Comparison of ENCODE assay signal across 8 cellular contexts in genomic region chr11:4094348-4095291, GRCh38. TPM values are rescaled to one million over a fixed set of nuclear protein-coding genes. Genes with fewer than 3 reads are reported as not detected.
DNase-seq lines count a peak whose midpoint lies in the region; ATAC-seq and TF ChIP-seq lines count a peak whose summit lies in the region.

TSS of gene RRM1 (plus strand) at chr11:4094799. CDS start at chr11:4095013, 214 bp downstream.

- H3K9me3 Mint-ChIP-seq in activated CD4-positive, alpha-beta T cell treated with anti-CD3 and anti-CD28 coated beads for 36 hours (ENCODE audit: low read depth), result no peaks in the 10 kb centered on the region

- intact Hi-C loops in activated CD4-positive, alpha-beta T cell treated with anti-CD3 and anti-CD28 coated beads for 36 hours (cut with DNase I, micrococcal nuclease), result loop anchor here (1.0 to 10.0 kb wide), 4 partner anchors 239 to 1110 kb away; partner anchors contain the start of genes STIM1 (in 2 of the 2) and NUP98 (in 1 of the 2)

- peaks cover 49% of the 10 kb centered on the region for H3K36me3 Mint-ChIP-seq in activated CD4-positive, alpha-beta T cell treated with anti-CD3 and anti-CD28 coated beads for 36 hours (ENCODE audit: low read depth)

- no peaks in the 10 kb centered on the region for H3K27me3 Mint-ChIP-seq in activated CD4-positive, alpha-beta T cell treated with anti-CD3 and anti-CD28 coated beads for 36 hours

- peak; percentile 94 for ATAC-seq in HG03442 (IDR thresholded peaks at IDR 0.05; ENCODE audit: unreplicated experiment)
- peak; percentile 96 for ATAC-seq in activated CD4-positive, alpha-beta T cell treated with anti-CD3 and anti-CD28 coated beads for 36 hours

- H3K36me3 ChIP-seq in kidney epithelial cell (ENCODE audit: control insufficient read depth, insufficient read depth, low read length), result no peaks in the 10 kb centered on the region

- peak within 1 kb of the TSS; percentile 97 for H3K27ac Mint-ChIP-seq in activated CD4-positive, alpha-beta T cell treated with anti-CD3 and anti-CD28 coated beads for 36 hours

- H3K27me3 ChIP-seq in kidney epithelial cell (ENCODE audit: control insufficient read depth, insufficient read depth, low read length), result no peaks in the 10 kb centered on the region

- H3K4me3 Mint-ChIP-seq in activated CD4-positive, alpha-beta T cell treated with anti-CD3 and anti-CD28 coated beads for 36 hours, result peak within 1 kb of the TSS; percentile 98

- POLR2A ChIA-PET in activated CD4-positive, alpha-beta T cell treated with anti-CD3 and anti-CD28 coated beads for 36 hours (lab: Charles Lee), result interaction anchor here (0.6 to 2.3 kb wide), 3 partner anchors 239 to 297 kb away, joined by 3 to 7 read pairs (median 3); partner anchors contain the start of genes NUP98 and STIM1

- H3K4me1 Mint-ChIP-seq in activated CD4-positive, alpha-beta T cell treated with anti-CD3 and anti-CD28 coated beads for 36 hours, result peaks cover 71% of the 10 kb centered on the region

- CTCF ChIA-PET in activated CD4-positive, alpha-beta T cell treated with anti-CD3 and anti-CD28 coated beads for 36 hours (lab: Charles Lee), result interaction anchor here (0.9 to 1.3 kb wide), 3 partner anchors 11 to 286 kb away, joined by 3 to 4 read pairs (median 4); partner anchors contain the start of gene PGAP2

- TF ChIP-seq CTCF in choroid plexus epithelial cell (conservative IDR thresholded peaks at IDR 0.05; ENCODE audit: low read depth, low read length) (no peak), kidney epithelial cell (IDR thresholded peaks at IDR 0.05; ENCODE audit: insufficient read depth, low read length, poor library complexity, severe bottlenecking) (no peak)

- peak within 1 kb of the TSS; percentile 93 for H3K4me3 ChIP-seq in choroid plexus epithelial cell (ENCODE audit: low read depth, low read length)
- peak within 1 kb of the TSS; percentile 97 for H3K4me3 ChIP-seq in kidney epithelial cell (ENCODE audit: low read depth, low read length)

- peak; percentile 98 for DNase-seq in Ammon's horn (ENCODE audit: low spot score)
- peak; percentile 72 for DNase-seq in GM19238 (ENCODE audit: insufficient read length, low spot score)
- DNase-seq in NCI-H524 (lab: John Stamatoyannopoulos, UW), result peak; percentile 96 to 97
- peak; percentile 96 for DNase-seq in activated CD4-positive, alpha-beta T cell treated with anti-CD3 and anti-CD28 coated beads for 36 hours
- DNase-seq in choroid plexus epithelial cell (ENCODE audit: low read depth), result peak; percentile 97
- DNase-seq in kidney epithelial cell (ENCODE audit: low read depth), result peak; percentile 84
- peak; percentile 92 to 93 for DNase-seq in stimulated activated CD4-positive, alpha-beta T cell treated with anti-CD3 and anti-CD28 coated beads, Interleukin-15, amount 100 ng/mL, for 48 hours (ENCODE audit: low read depth in 2 of 2)

RNA-seq across cellular contexts. Expression of gene RRM1, which starts in this region (rescaled TPM):
- total RNA-seq in activated CD4-positive, alpha-beta T cell treated with anti-CD3 and anti-CD28 coated beads for 36 hours, result 100 to 1,000 TPM; 220 to 259 TPM
- total RNA-seq in kidney epithelial cell, result 33.2 and 36.8 TPM in 2 replicates

Comparison
In these comparisons a context has a peak if more than half of its experiments do, and no peak if none do; other contexts are left out.
1. Peak in every context shown above with its lines: DNase-seq, ATAC-seq and H3K4me3 ChIP-seq.